ENCODE assay signal across 8 cellular contexts in genomic region chr2:46299365-46300263, GRCh38. TPM values are rescaled to one million over a fixed set of nuclear protein-coding genes. Genes with fewer than 3 reads are reported as not detected.
DNase-seq lines count a peak whose midpoint lies in the region; ATAC-seq, FAIRE-seq and TF ChIP-seq lines count a peak whose summit lies in the region.

No MANE protein-coding gene starts in this region.

- H3K36me3 Mint-ChIP-seq in activated naive CD8-positive, alpha-beta T cell, result no peaks in the 10 kb centered on the region

- peak overlapping the region; percentile 90 for H3K4me3 ChIP-seq in MG63

- H3K9me3 Mint-ChIP-seq in activated naive CD8-positive, alpha-beta T cell (ENCODE audit: low read depth), result no peaks in the 10 kb centered on the region

- H3K9me3 ChIP-seq in MG63, result no peaks in the 10 kb centered on the region

- peaks cover 37% of the 10 kb centered on the region for H3K4me1 Mint-ChIP-seq in activated naive CD8-positive, alpha-beta T cell (ENCODE audit: low read depth)

- H3K27me3 ChIP-seq in MG63, result no peaks in the 10 kb centered on the region

- H3K27ac Mint-ChIP-seq in activated naive CD8-positive, alpha-beta T cell, result no peak overlapping the region

- DNase-seq in Daoy (ENCODE audit: low read depth) (peak; percentile 41), MG63 (peak; percentile 76), Right ventricle myocardium inferior (ENCODE audit: missing footprints) (peak; percentile 80), omental fat pad (ENCODE audit: low spot score) (peak; percentile 62), urothelium cell line (ENCODE audit: low spot score) (no peak)

- ATAC-seq in Right ventricle myocardium inferior, result peak; percentile 49
- peak; percentile 4 for ATAC-seq in omental fat pad (ENCODE audit: low FRiP score)
- no peak for ATAC-seq in HG03280 (IDR thresholded peaks at IDR 0.05; ENCODE audit: unreplicated experiment)
- ATAC-seq in GM19452 (IDR thresholded peaks at IDR 0.05; ENCODE audit: unreplicated experiment), result no peak

- intact Hi-C loops in Right ventricle myocardium inferior (cut with DNase I), result loop anchor here (1.0 to 5.0 kb wide), 7 partner anchors 38 to 297 kb away; no protein-coding TSS in a partner anchor

- H3K27me3 Mint-ChIP-seq in activated naive CD8-positive, alpha-beta T cell, result peaks cover 39% of the 10 kb centered on the region

- H3K4me3 Mint-ChIP-seq in activated naive CD8-positive, alpha-beta T cell, result peak overlapping the region; percentile 79

- no peak for TF ChIP-seq CTCF in omental fat pad (IDR thresholded peaks at IDR 0.05)

- peaks cover 20% of the 10 kb centered on the region for H3K36me3 ChIP-seq in MG63

- FAIRE-seq in urothelium cell line (lab: Jason Lieb, UNC), result no peak

RNA-seq across cellular contexts. Expression of gene EPAS1, which starts 2.4 kb away (rescaled TPM):
- 2.4 and 3.4 TPM in 2 replicates for total RNA-seq in Daoy (2014; rRNA removed; shearing (Covaris generic))
- total RNA-seq in MG63 (2014; rRNA removed; shearing (Covaris generic); ENCODE audit: low replicate concordance), result 27.6 and 46.1 TPM in 2 replicates
- total RNA-seq in Right ventricle myocardium inferior (205 TPM), omental fat pad (100 to 1,000 TPM; 292 to 980 (median 435) TPM)

Comparison
In these comparisons a context has a peak if more than half of its experiments do, and no peak if none do; other contexts are left out.
1. ATAC-seq: peak in Right ventricle myocardium inferior (single experiment) and omental fat pad (single experiment); none in HG03280 (single experiment) and GM19452 (single experiment).